Comparison of ENCODE assay signal across 11 cellular contexts in genomic region chr6:41778895-41779294, GRCh38. TPM values are rescaled to one million over a fixed set of nuclear protein-coding genes. Genes with fewer than 3 reads are reported as not detected.
DNase-seq lines count a peak whose midpoint lies in the region; ATAC-seq, FAIRE-seq and TF ChIP-seq lines count a peak whose summit lies in the region.
"Had no signal": no experiment of that assay in that cellular context is flagged by ENCODE, and none has a peak within 500 bp of the region (broad histone marks: within the 10 kb centered on the region; RNA-seq: fewer than 3 reads in every experiment).

No MANE protein-coding gene starts in this region.

- RAD21 ChIA-PET in GM12878 (lab: Charles Lee; ENCODE audit: unreplicated experiment) = interaction anchor here (0.9 to 3.2 kb wide), 4 partner anchors 8 to 177 kb away, joined by 3 to 8 read pairs (median 4); no protein-coding TSS in a partner anchor

- POLR2A ChIA-PET in GM12878 (lab: Charles Lee) (no interaction called here), HEK293T (lab: Yijun Ruan, JAX) (no interaction called here)

- BruUV-seq in GM12878 (replicated peaks; lab: Mats Ljungman, UMichigan) = TSS peak; percentile 58

- DNase-seq in cardiac septum (ENCODE audit: low spot score) = peak; percentile 65
- no peak for DNase-seq in Right ventricle myocardium superior
- no peak for DNase-seq in GM12878 (ENCODE audit: low read depth, low spot score)
- DNase-seq in mesenchymal stem cell = no peak
- DNase-seq in upper lobe of right lung = no peak
- no peak for DNase-seq in activated effector memory CD4-positive, alpha-beta T cell treated with Interleukin-2 at 50 U/mL for 16 hours
- DNase-seq in HEK293T (ENCODE audit: extremely low spot score) = no peak
- DNase-seq: activated CD4-positive, CD25-positive, alpha-beta regulatory T cell; DMS79 treated with DMSO at 0.1 percent for 48 hours had no signal

- H3K79me2 ChIP-seq in GM12878 (ENCODE audit: control insufficient read depth, insufficient read depth, low read length) = no peaks in the 10 kb centered on the region

- H3K4me2 ChIP-seq in GM12878 (ENCODE audit: control insufficient read depth, insufficient read depth) (peak overlapping the region; percentile 89), mesenchymal stem cell (ENCODE audit: low read length, poor library complexity, severe bottlenecking) (peak overlapping the region; percentile 88)

- H2BK15ac ChIP-seq in mesenchymal stem cell (ENCODE audit: low read depth, poor library complexity, severe bottlenecking) = no peak overlapping the region

- peak overlapping the region in 1 of 2 experiments; percentile 36 for H3K23ac ChIP-seq in mesenchymal stem cell (ENCODE audit: low read length in 2 of 2)

- H3K27ac ChIP-seq in GM12878 (ENCODE audit: control insufficient read depth, insufficient read depth) (no peak overlapping the region), mesenchymal stem cell (ENCODE audit: low read length, poor library complexity, severe bottlenecking) (no peak overlapping the region), upper lobe of right lung (no peak overlapping the region)

- CTCF ChIA-PET in GM12878 (lab: Yijun Ruan, JAX) = interaction anchor here (0.8 to 4.7 kb wide), 8 partner anchors 8 to 472 kb away, joined by 3 to 38 read pairs (median 6); partner anchors contain the start of genes BYSL, MED20 and TOMM6
- CTCF ChIA-PET in HEK293T (lab: Yijun Ruan, JAX) = no interaction called here

- intact Hi-C loops in cardiac septum (cut with DNase I) (loop anchor here (5.0 kb wide), 4 partner anchors 42 to 412 kb away; partner anchors contain the start of gene TFEB), Right ventricle myocardium superior (cut with DNase I) (loop anchor here (5.0 to 10.0 kb wide), 3 partner anchors 174 to 386 kb away; no protein-coding TSS in a partner anchor), GM12878 (cut with micrococcal nuclease; ENCODE audit: unreplicated experiment) (loop anchor here (5.0 kb wide), 2 partner anchors 72 to 412 kb away; no protein-coding TSS in a partner anchor), upper lobe of right lung (cut with DNase I) (no loop called here)

- FAIRE-seq in GM12878 (lab: Jason Lieb, UNC) = no peak
- FAIRE-seq: islet of Langerhans had no signal

- H3K9me3 ChIP-seq in GM12878 (replicated peaks; ENCODE audit: control insufficient read depth, insufficient read depth, low read length) = no peaks in the 10 kb centered on the region
- H3K9me3 ChIP-seq in mesenchymal stem cell (ENCODE audit: control insufficient read depth, low read length) = no peaks in the 10 kb centered on the region
- no peaks in the 10 kb centered on the region for H3K9me3 ChIP-seq in upper lobe of right lung

- no peak overlapping the region for H3K18ac ChIP-seq in mesenchymal stem cell (ENCODE audit: low read depth in 1 of 2, low read length in 2 of 2)

- no peak overlapping the region for H2BK120ac ChIP-seq in mesenchymal stem cell (ENCODE audit: low read depth, low read length)

- no peaks in the 10 kb centered on the region for H4K20me1 ChIP-seq in GM12878 (ENCODE audit: control insufficient read depth, insufficient read depth)

- H2AFZ ChIP-seq in GM12878 (ENCODE audit: control insufficient read depth, low read depth, low read length) (peak overlapping the region; percentile 51; the same call in 1 of the 2 replicates), mesenchymal stem cell (ENCODE audit: low read depth, low read length) (no peak overlapping the region)

- H3K4me1 ChIP-seq in GM12878 (ENCODE audit: control insufficient read depth, insufficient read depth, low read length) (peaks cover 13% of the 10 kb centered on the region), mesenchymal stem cell (ENCODE audit: control insufficient read depth, insufficient read depth, low read depth, low read length) (peaks cover 16% of the 10 kb centered on the region), upper lobe of right lung (peaks cover 25% of the 10 kb centered on the region)

- TF ChIP-seq CTCF in GM12878 (IDR thresholded peaks at IDR 0.05 in 2 of 3, conservative IDR thresholded peaks at IDR 0.05 in 1 of 3; ENCODE audit: control insufficient read depth in 2 of 3, extremely low read depth in 1 of 3, insufficient read depth in 1 of 3, low read depth in 3 of 3, low read length in 3 of 3) (no peak), upper lobe of right lung (IDR thresholded peaks at IDR 0.05) (no peak)

- SMC1A ChIA-PET in GM12878 (lab: Charles Lee; ENCODE audit: uncharacterized antibody, unreplicated experiment) = interaction anchor here (0.7 to 2.9 kb wide), 8 partner anchors 12 to 266 kb away, joined by 3 to 13 read pairs (median 4); partner anchors contain the start of genes BYSL and MED20

- TF ChIP-seq RAD21 in GM12878 (IDR thresholded peaks at IDR 0.05; ENCODE audit: insufficient read depth, low read depth, low read length) = no peak

- peaks cover 0 to 3% of the 10 kb centered on the region in 2 experiments; a peak in 1 of 4 replicates for H3K36me3 ChIP-seq in GM12878 (ENCODE audit: control insufficient read depth in 2 of 2, insufficient read depth in 2 of 2, low read length in 1 of 2)
- peaks cover 22 to 33% of the 10 kb centered on the region in 2 experiments for H3K36me3 ChIP-seq in mesenchymal stem cell (ENCODE audit: control insufficient read depth in 1 of 2, insufficient read depth in 2 of 2, low read depth in 1 of 2, low read length in 2 of 2)
- H3K36me3 ChIP-seq in upper lobe of right lung = peaks cover 25% of the 10 kb centered on the region

- H2BK12ac ChIP-seq in mesenchymal stem cell (ENCODE audit: low read length in 2 of 2) = no peak overlapping the region

- TF ChIP-seq EP300 in GM12878 (IDR thresholded peaks at IDR 0.05; ENCODE audit: borderline replicate concordance in 1 of 2, control insufficient read depth in 1 of 2, low read depth in 2 of 2, low read length in 2 of 2) = no peak

- H4K91ac ChIP-seq in mesenchymal stem cell (ENCODE audit: low read length) = no peak overlapping the region

- no peak overlapping the region for H4K8ac ChIP-seq in mesenchymal stem cell (ENCODE audit: low read length)

- ATAC-seq in Right ventricle myocardium superior (ENCODE audit: poor library complexity) (no peak), GM12878 (no peak), upper lobe of right lung (no peak), GM18505 (IDR thresholded peaks at IDR 0.05; ENCODE audit: unreplicated experiment) (no peak)

- TF ChIP-seq POLR2A in GM12878 (IDR thresholded peaks at IDR 0.05; ENCODE audit: low read depth, low read length) = no peak
- no peak for TF ChIP-seq POLR2A in GM18505 (IDR thresholded peaks at IDR 0.05; ENCODE audit: borderline replicate concordance, extremely low read depth, insufficient read depth, insufficient read length)

- peak overlapping the region in 1 of 2 experiments; percentile 35 for H3K4ac ChIP-seq in mesenchymal stem cell (ENCODE audit: low read depth in 1 of 2, low read length in 2 of 2)

- H3K27me3 ChIP-seq in GM12878 (replicated peaks in 1 of 2; ENCODE audit: control insufficient read depth in 2 of 2, insufficient read depth in 2 of 2, low read length in 1 of 2) = no peaks in the 10 kb centered on the region
- H3K27me3 ChIP-seq in mesenchymal stem cell (ENCODE audit: control insufficient read depth in 1 of 2, insufficient read depth in 1 of 2, low read length in 2 of 2) = no peaks in the 10 kb centered on the region
- H3K27me3 ChIP-seq in upper lobe of right lung = no peaks in the 10 kb centered on the region

- H3K79me1 ChIP-seq in mesenchymal stem cell (replicated peaks; ENCODE audit: low read length, poor library complexity, severe bottlenecking) = peaks cover 16% of the 10 kb centered on the region

- no peak overlapping the region for H2AK5ac ChIP-seq in mesenchymal stem cell (ENCODE audit: low read length, severe bottlenecking)

- 63% methylated on average over 6 of the region's 6 CpGs for WGBS in GM12878 (ENCODE audit: insufficient coverage, insufficient replicate concordance, low lambda C conversion rate, missing lambda C conversion rate)
- 39% methylated on average over 6 of the region's 6 CpGs for WGBS in mesenchymal stem cell

- no peak overlapping the region for H3K14ac ChIP-seq in mesenchymal stem cell (ENCODE audit: low read length in 2 of 2)

- in situ Hi-C loops in GM12878 (cut with MboI) = no loop called here

- H3K4me3 ChIP-seq in GM12878 = peak overlapping the region; percentile 67
- peak overlapping the region in 1 of 2 experiments; percentile 94 for H3K4me3 ChIP-seq in mesenchymal stem cell (ENCODE audit: insufficient read depth in 1 of 2, low read depth in 1 of 2, low read length in 2 of 2)
- H3K4me3 ChIP-seq in upper lobe of right lung = peak overlapping the region; percentile 66

- no peak overlapping the region for H2BK5ac ChIP-seq in mesenchymal stem cell (ENCODE audit: low read depth, low read length, poor library complexity, severe bottlenecking)

- H3K9ac ChIP-seq in GM12878 (ENCODE audit: control insufficient read depth, insufficient read depth, low read length) (peak overlapping the region; percentile 72), mesenchymal stem cell (ENCODE audit: low read length) (peak overlapping the region; percentile 92)

RNA-seq across cellular contexts. Expression of gene FRS3, which starts 0.8 kb away (rescaled TPM):
- total RNA-seq in cardiac septum (5.7 TPM), Right ventricle myocardium superior (4.8 TPM), GM12878 (2014; rRNA removed) (1.4 and 2.1 TPM in 2 replicates), GM12878 (2014; rRNA removed; fragmentation: Illumina TruSeq; extraction: Trizol) (1.3 TPM in 2 replicates), GM12878 (2021) (3.2 and 3.6 TPM in 2 replicates), upper lobe of right lung (8.5 TPM)
- total RNA-seq in GM12878 (2013; cell fraction: nucleolus; rRNA removed) = 3.2 TPM in 2 replicates
- 6.6 TPM for polyA plus RNA-seq in GM12878 (2011; ENCODE audit: low read depth)
- polyA plus RNA-seq in GM12878 (2011; rRNA removed) (1.7 and 2.1 TPM in 2 replicates), GM12878 (2014; fragmentation: Illumina TruSeq; extraction: Trizol) (0.16 and 1.2 TPM in 2 replicates), GM12878 (2014; fragmentation: Nextera tagmentation; extraction: Ambion mirVana) (under 1 TPM; 0.05 to 0.09 TPM), GM12878 (2014; rRNA removed) (3.4 and 3.8 TPM in 2 replicates), GM12878 (2016; fragmentation: Nextera tagmentation; extraction: Ambion mirVana) (1 to 10 TPM; 1.4 to 2.7 TPM)
- 2.8 and 3.8 TPM in 2 replicates for polyA plus RNA-seq in GM12878 (2011; cell fraction: cytosol; rRNA removed)
- polyA plus RNA-seq in GM12878 (2011; cell fraction: nucleus; rRNA removed) = 6.8 and 8.2 TPM in 2 replicates
- 1.8 and 1.9 TPM in 2 replicates for polyA plus RNA-seq in GM12878 (2012)
- polyA minus RNA-seq in GM12878 (2011; rRNA and poly(A)+ RNA removed) = 1.1 and 2.0 TPM in 2 replicates
- polyA minus RNA-seq in GM12878 (2011; cell fraction: cytosol; rRNA and poly(A)+ RNA removed) = 1.2 TPM in 2 replicates
- polyA minus RNA-seq in GM12878 (2011; cell fraction: nucleus; rRNA and poly(A)+ RNA removed) = 0.73 and 2.9 TPM in 2 replicates
- 3.6 TPM for polyA plus RNA-seq in mesenchymal stem cell (2013, experiment 1 of 2)
- 2.9 TPM for polyA plus RNA-seq in mesenchymal stem cell (2013, experiment 2 of 2)

RNA-seq across cellular contexts. Expression of gene PRICKLE4, which starts 1.7 kb away (rescaled TPM):
- 1.7 TPM for total RNA-seq in cardiac septum
- total RNA-seq in Right ventricle myocardium superior = 4.0 TPM
- 2.1 and 3.4 TPM in 2 replicates for total RNA-seq in GM12878 (2013; cell fraction: nucleolus; rRNA removed)
- 0.85 TPM in 1 of 2 replicates, not detected in the other for total RNA-seq in GM12878 (2014; rRNA removed)
- not detected in 2 replicates for total RNA-seq in GM12878 (2014; rRNA removed; fragmentation: Illumina TruSeq; extraction: Trizol)
- total RNA-seq in GM12878 (2021) = 0.37 TPM in 1 of 2 replicates, not detected in the other
- not detected for polyA plus RNA-seq in GM12878 (2011; ENCODE audit: low read depth)
- polyA plus RNA-seq in GM12878 (2011; rRNA removed) = not detected in 2 replicates
- polyA plus RNA-seq in GM12878 (2011; cell fraction: cytosol; rRNA removed) = 0.10 TPM in 1 of 2 replicates, not detected in the other
- polyA plus RNA-seq in GM12878 (2011; cell fraction: nucleus; rRNA removed) = 0.99 and 2.1 TPM in 2 replicates
- polyA plus RNA-seq in GM12878 (2012) = 0.65 and 1.2 TPM in 2 replicates
- polyA plus RNA-seq in GM12878 (2014; fragmentation: Illumina TruSeq; extraction: Trizol) = not detected in 2 replicates
- not detected for polyA plus RNA-seq in GM12878 (2014; fragmentation: Nextera tagmentation; extraction: Ambion mirVana)
- polyA plus RNA-seq in GM12878 (2014; rRNA removed) = not detected in 2 replicates
- polyA plus RNA-seq in GM12878 (2016; fragmentation: Nextera tagmentation; extraction: Ambion mirVana) = under 1 TPM; 0.33 to 0.35 TPM
- not detected in 2 replicates for polyA minus RNA-seq in GM12878 (2011; rRNA and poly(A)+ RNA removed)
- not detected in 2 replicates for polyA minus RNA-seq in GM12878 (2011; cell fraction: cytosol; rRNA and poly(A)+ RNA removed)
- polyA minus RNA-seq in GM12878 (2011; cell fraction: nucleus; rRNA and poly(A)+ RNA removed) = not detected in 2 replicates
- polyA plus RNA-seq in mesenchymal stem cell (2013, experiment 1 of 2) = 0.33 TPM
- polyA plus RNA-seq in mesenchymal stem cell (2013, experiment 2 of 2) = 0.15 TPM
- 14.2 TPM for total RNA-seq in upper lobe of right lung

RNA-seq across cellular contexts. Expression of gene TOMM6, which starts 8.6 kb away (rescaled TPM):
- total RNA-seq in cardiac septum (127 TPM), Right ventricle myocardium superior (218 TPM), GM12878 (2014; rRNA removed) (206 TPM in 2 replicates), GM12878 (2014; rRNA removed; fragmentation: Illumina TruSeq; extraction: Trizol) (290 and 315 TPM in 2 replicates), GM12878 (2021) (262 and 265 TPM in 2 replicates), upper lobe of right lung (138 TPM)
- 7.2 and 14.7 TPM in 2 replicates for total RNA-seq in GM12878 (2013; cell fraction: nucleolus; rRNA removed)
- polyA plus RNA-seq in GM12878 (2011; ENCODE audit: low read depth) = 531 TPM
- polyA plus RNA-seq in GM12878 (2011; rRNA removed) (288 and 289 TPM in 2 replicates), GM12878 (2014; fragmentation: Illumina TruSeq; extraction: Trizol) (746 and 940 TPM in 2 replicates), GM12878 (2014; fragmentation: Nextera tagmentation; extraction: Ambion mirVana) (100 to 1,000 TPM; 653 to 729 TPM), GM12878 (2014; rRNA removed) (283 and 357 TPM in 2 replicates), GM12878 (2016; fragmentation: Nextera tagmentation; extraction: Ambion mirVana) (100 to 1,000 TPM; 538 to 566 TPM)
- polyA plus RNA-seq in GM12878 (2011; cell fraction: cytosol; rRNA removed) = 273 and 455 TPM in 2 replicates
- 92.9 and 97.2 TPM in 2 replicates for polyA plus RNA-seq in GM12878 (2011; cell fraction: nucleus; rRNA removed)
- 285 and 314 TPM in 2 replicates for polyA plus RNA-seq in GM12878 (2012)
- polyA minus RNA-seq in GM12878 (2011; rRNA and poly(A)+ RNA removed) = 71.8 and 90.6 TPM in 2 replicates
- 23.6 and 24.3 TPM in 2 replicates for polyA minus RNA-seq in GM12878 (2011; cell fraction: cytosol; rRNA and poly(A)+ RNA removed)
- polyA minus RNA-seq in GM12878 (2011; cell fraction: nucleus; rRNA and poly(A)+ RNA removed) = 13.2 and 14.3 TPM in 2 replicates
- 244 TPM for polyA plus RNA-seq in mesenchymal stem cell (2013, experiment 1 of 2)
- polyA plus RNA-seq in mesenchymal stem cell (2013, experiment 2 of 2) = 241 TPM

RNA-seq across cellular contexts. Expression of gene PGC, which starts 31.7 kb away (rescaled TPM):
- total RNA-seq in cardiac septum (not detected), Right ventricle myocardium superior (not detected), GM12878 (2014; rRNA removed) (not detected in 2 replicates), GM12878 (2014; rRNA removed; fragmentation: Illumina TruSeq; extraction: Trizol) (not detected in 2 replicates), GM12878 (2021) (0.26 and 1.2 TPM in 2 replicates), upper lobe of right lung (1,050 TPM)
- total RNA-seq in GM12878 (2013; cell fraction: nucleolus; rRNA removed) = not detected in 2 replicates
- polyA plus RNA-seq in GM12878 (2011; ENCODE audit: low read depth) = not detected
- polyA plus RNA-seq in GM12878 (2011; rRNA removed) (not detected in 2 replicates), GM12878 (2014; fragmentation: Illumina TruSeq; extraction: Trizol) (not detected in 2 replicates), GM12878 (2014; fragmentation: Nextera tagmentation; extraction: Ambion mirVana) (not detected), GM12878 (2014; rRNA removed) (not detected in 2 replicates), GM12878 (2016; fragmentation: Nextera tagmentation; extraction: Ambion mirVana) (not detected)
- polyA plus RNA-seq in GM12878 (2011; cell fraction: cytosol; rRNA removed) = not detected in 2 replicates
- polyA plus RNA-seq in GM12878 (2011; cell fraction: nucleus; rRNA removed) = not detected in 2 replicates
- polyA plus RNA-seq in GM12878 (2012) = not detected in 2 replicates
- not detected in 2 replicates for polyA minus RNA-seq in GM12878 (2011; rRNA and poly(A)+ RNA removed)
- not detected in 2 replicates for polyA minus RNA-seq in GM12878 (2011; cell fraction: cytosol; rRNA and poly(A)+ RNA removed)
- polyA minus RNA-seq in GM12878 (2011; cell fraction: nucleus; rRNA and poly(A)+ RNA removed) = not detected in 2 replicates
- polyA plus RNA-seq in mesenchymal stem cell (2013, experiment 1 of 2) = not detected
- polyA plus RNA-seq in mesenchymal stem cell (2013, experiment 2 of 2) = not detected

RNA-seq across cellular contexts. Expression of gene TFEB, which starts 43.5 kb away (rescaled TPM):
- total RNA-seq in cardiac septum (45.6 TPM), Right ventricle myocardium superior (40.7 TPM), GM12878 (2014; rRNA removed) (95.7 and 97.9 TPM in 2 replicates), GM12878 (2014; rRNA removed; fragmentation: Illumina TruSeq; extraction: Trizol) (30.7 and 31.4 TPM in 2 replicates), GM12878 (2021) (97.7 and 108 TPM in 2 replicates), upper lobe of right lung (40.3 TPM)
- 91.8 and 108 TPM in 2 replicates for total RNA-seq in GM12878 (2013; cell fraction: nucleolus; rRNA removed)
- 42.6 TPM for polyA plus RNA-seq in GM12878 (2011; ENCODE audit: low read depth)
- polyA plus RNA-seq in GM12878 (2011; rRNA removed) (22.8 and 62.1 TPM in 2 replicates), GM12878 (2014; fragmentation: Illumina TruSeq; extraction: Trizol) (6.6 and 22.4 TPM in 2 replicates), GM12878 (2014; fragmentation: Nextera tagmentation; extraction: Ambion mirVana) (1 to 10 TPM in 1 of 2 experiments, under 1 TPM in 1; 0.84 to 2.6 TPM), GM12878 (2014; rRNA removed) (107 and 133 TPM in 2 replicates), GM12878 (2016; fragmentation: Nextera tagmentation; extraction: Ambion mirVana) (10 to 100 TPM; 59.4 to 64.3 TPM)
- 56.5 and 88.1 TPM in 2 replicates for polyA plus RNA-seq in GM12878 (2011; cell fraction: cytosol; rRNA removed)
- 83.6 and 85.7 TPM in 2 replicates for polyA plus RNA-seq in GM12878 (2011; cell fraction: nucleus; rRNA removed)
- 59.0 and 84.4 TPM in 2 replicates for polyA plus RNA-seq in GM12878 (2012)
- polyA minus RNA-seq in GM12878 (2011; rRNA and poly(A)+ RNA removed) = 46.4 and 70.0 TPM in 2 replicates
- 35.4 and 37.4 TPM in 2 replicates for polyA minus RNA-seq in GM12878 (2011; cell fraction: cytosol; rRNA and poly(A)+ RNA removed)
- polyA minus RNA-seq in GM12878 (2011; cell fraction: nucleus; rRNA and poly(A)+ RNA removed) = 29.1 and 40.5 TPM in 2 replicates
- 7.4 TPM for polyA plus RNA-seq in mesenchymal stem cell (2013, experiment 1 of 2)
- 7.9 TPM for polyA plus RNA-seq in mesenchymal stem cell (2013, experiment 2 of 2)
